ENCODE assay signal across 20 cellular contexts in genomic region chrX:51878056-51878455, GRCh38. TPM values are rescaled to one million over a fixed set of nuclear protein-coding genes. Genes with fewer than 3 reads are reported as not detected.
DNase-seq lines count a peak whose midpoint lies in the region; ATAC-seq, FAIRE-seq and TF ChIP-seq lines count a peak whose summit lies in the region.
"Had no signal": no experiment of that assay in that cellular context is flagged by ENCODE, and none has a peak within 500 bp of the region (broad histone marks: within the 10 kb centered on the region; RNA-seq: fewer than 3 reads in every experiment).

No MANE protein-coding gene starts in this region.

- H4K20me1 ChIP-seq in endothelial cell of umbilical vein (replicated peaks; ENCODE audit: control insufficient read depth, extremely low read depth, insufficient read depth, low read length) = no peaks in the 10 kb centered on the region
- H4K20me1 ChIP-seq: BLaER1 had no signal

- H3K36me3 Mint-ChIP-seq in activated CD8-positive, alpha-beta T cell treated with anti-CD3 and anti-CD28 coated beads, Interleukin-2, amount 10 ng/mL, durations not matched to agents 7 days and 5 days (ENCODE audit: low read depth) = peaks cover 4% of the 10 kb centered on the region

- no peaks in the 10 kb centered on the region for H3K9me3 Mint-ChIP-seq in activated CD8-positive, alpha-beta T cell treated with anti-CD3 and anti-CD28 coated beads, Interleukin-2, amount 10 ng/mL, durations not matched to agents 7 days and 5 days (ENCODE audit: insufficient read depth)
- H3K9me3 Mint-ChIP-seq: CD8-positive, alpha-beta T cell; GM23338 had no signal

- H3K36me3 ChIP-seq in endothelial cell of umbilical vein (ENCODE audit: control insufficient read depth in 2 of 2, extremely low read depth in 1 of 2, insufficient read depth in 2 of 2, low read length in 2 of 2) = no peaks in the 10 kb centered on the region
- H3K36me3 ChIP-seq: BLaER1 had no signal

- no TSS peak for BruUV-seq in endothelial cell of umbilical vein (replicated peaks; lab: Mats Ljungman, UMichigan)

- dilution Hi-C loops in endothelial cell of umbilical vein (cut with MboI; ENCODE audit: extremely low pct_ligation_motif_present, low sequenced_read_pairs) = no loop called here

- no peak overlapping the region for H3K4me3 ChIP-seq in endothelial cell of umbilical vein (replicated peaks in 1 of 3; ENCODE audit: insufficient read depth in 1 of 3, low read depth in 1 of 3, low read length in 3 of 3)
- H3K4me3 ChIP-seq: BLaER1, GM23338 had no signal

- no peaks in the 10 kb centered on the region for H3K4me1 ChIP-seq in endothelial cell of umbilical vein (ENCODE audit: control insufficient read depth, extremely low read depth, insufficient read depth, low read length)
- H3K4me1 ChIP-seq: BLaER1 had no signal

- no peaks in the 10 kb centered on the region for H3K27me3 ChIP-seq in endothelial cell of umbilical vein (ENCODE audit: control insufficient read depth in 2 of 2, insufficient read depth in 2 of 2, low read length in 2 of 2)

- no peaks in the 10 kb centered on the region for H3K4me1 Mint-ChIP-seq in activated CD8-positive, alpha-beta T cell treated with anti-CD3 and anti-CD28 coated beads, Interleukin-2, amount 10 ng/mL, durations not matched to agents 7 days and 5 days (ENCODE audit: low read depth)

- no peak overlapping the region for H3K9ac ChIP-seq in endothelial cell of umbilical vein (replicated peaks; ENCODE audit: extremely low read depth, insufficient read depth, low read length)
- H3K9ac ChIP-seq: BLaER1 had no signal

- H3K9me3 ChIP-seq in endothelial cell of umbilical vein (replicated peaks; ENCODE audit: control insufficient read depth, insufficient read depth, low read length) = no peaks in the 10 kb centered on the region
- H3K9me3 ChIP-seq: BLaER1, Caco-2 had no signal

- POLR2A ChIA-PET in endothelial cell of umbilical vein (lab: Charles Lee) = no interaction called here
- POLR2A ChIA-PET in activated CD8-positive, alpha-beta T cell treated with anti-CD3 and anti-CD28 coated beads, Interleukin-2, amount 10 ng/mL, durations not matched to agents 7 days and 5 days (lab: Charles Lee) = no interaction called here

- no peak overlapping the region for H3K27ac Mint-ChIP-seq in activated CD8-positive, alpha-beta T cell treated with anti-CD3 and anti-CD28 coated beads, Interleukin-2, amount 10 ng/mL, durations not matched to agents 7 days and 5 days
- H3K27ac Mint-ChIP-seq: B cell; CD4-positive, CD25-positive, alpha-beta regulatory T cell; CD8-positive, alpha-beta T cell; GM23338; H9 had no signal

- no peaks in the 10 kb centered on the region for H3K9me1 ChIP-seq in endothelial cell of umbilical vein (replicated peaks; ENCODE audit: control insufficient read depth, extremely low read depth, insufficient read depth, low read length)

- TF ChIP-seq POLR2A in endothelial cell of umbilical vein (IDR thresholded peaks at IDR 0.05; ENCODE audit: low read depth, low read length) = no peak

- no peak overlapping the region for H3K27ac ChIP-seq in endothelial cell of umbilical vein (ENCODE audit: insufficient read depth, low read depth, low read length)
- H3K27ac ChIP-seq: 22Rv1, BLaER1, C4-2B had no signal

- DNase-seq in NCI-H82 (lab: John Stamatoyannopoulos, UW) (peak; percentile 11), NCI-H82 treated with DMSO at 0.1 percent for 48 hours (lab: John Stamatoyannopoulos, UW; ENCODE audit: unreplicated experiment) (no peak), endothelial cell of umbilical vein (ENCODE audit: low read depth, low spot score) (no peak), renal cortical epithelial cell (ENCODE audit: low read depth) (peak; percentile 21)
- DNase-seq in activated CD8-positive, alpha-beta T cell treated with anti-CD3 and anti-CD28 coated beads, Interleukin-2, amount 10 ng/mL, durations not matched to agents 7 days and 5 days = no peak
- DNase-seq: Caco-2; CD4-positive, CD25-positive, alpha-beta regulatory T cell; CD8-positive, alpha-beta T cell; DMS153; DND-41; H9 had no signal

- no peaks in the 10 kb centered on the region for H3K27me3 Mint-ChIP-seq in activated CD8-positive, alpha-beta T cell treated with anti-CD3 and anti-CD28 coated beads, Interleukin-2, amount 10 ng/mL, durations not matched to agents 7 days and 5 days (ENCODE audit: low read depth)
- H3K27me3 Mint-ChIP-seq: B cell; CD4-positive, CD25-positive, alpha-beta regulatory T cell had no signal

- H3K79me2 ChIP-seq in endothelial cell of umbilical vein (ENCODE audit: control insufficient read depth, insufficient read depth, low read length) = no peaks in the 10 kb centered on the region

- H3K4me3 Mint-ChIP-seq in activated CD8-positive, alpha-beta T cell treated with anti-CD3 and anti-CD28 coated beads, Interleukin-2, amount 10 ng/mL, durations not matched to agents 7 days and 5 days = no peak overlapping the region
- H3K4me3 Mint-ChIP-seq: B cell; CD4-positive, CD25-positive, alpha-beta regulatory T cell; CD8-positive, alpha-beta T cell; GM23338; H9 had no signal

- CTCF ChIA-PET in endothelial cell of umbilical vein (lab: Charles Lee) = no interaction called here
- CTCF ChIA-PET in activated CD8-positive, alpha-beta T cell treated with anti-CD3 and anti-CD28 coated beads, Interleukin-2, amount 10 ng/mL, durations not matched to agents 7 days and 5 days (lab: Charles Lee) = interaction anchor here (0.9 kb wide), 1 partner anchor 17 kb away, joined by 3 read pairs; no protein-coding TSS in a partner anchor

- H2AFZ ChIP-seq in endothelial cell of umbilical vein (ENCODE audit: low read depth, low read length) = no peak overlapping the region
- H2AFZ ChIP-seq: GM23338 had no signal

- no peak for TF ChIP-seq CTCF in endothelial cell of umbilical vein (IDR thresholded peaks at IDR 0.05; ENCODE audit: extremely low read depth in 1 of 2, insufficient read depth in 1 of 2, low read depth in 1 of 2, low read length in 2 of 2)

- ATAC-seq in HG03457 (IDR thresholded peaks at IDR 0.05; ENCODE audit: unreplicated experiment) = no peak
- ATAC-seq in activated CD8-positive, alpha-beta T cell treated with anti-CD3 and anti-CD28 coated beads, Interleukin-2, amount 10 ng/mL, durations not matched to agents 7 days and 5 days = no peak
- ATAC-seq: CD8-positive, alpha-beta T cell; GM23338; HCT116 had no signal

- peak; percentile 35 for FAIRE-seq in endothelial cell of umbilical vein (lab: Jason Lieb, UNC)
- FAIRE-seq: A204.1, GM12892 had no signal

- H3K4me2 ChIP-seq in endothelial cell of umbilical vein (ENCODE audit: insufficient read depth, low read length) = no peak overlapping the region
- H3K4me2 ChIP-seq: BLaER1, GM23338 had no signal

- intact Hi-C loops in endothelial cell of umbilical vein (cut with micrococcal nuclease) = no loop called here

TF ChIP-seq in endothelial cell of umbilical vein, 7 proteins besides CTCF, POLR2A, EP300 and RAD21:
- TF ChIP-seq GATA2 (IDR thresholded peaks at IDR 0.05; ENCODE audit: insufficient read depth, insufficient read length, low read depth, low read length) (no peak), JUN (IDR thresholded peaks at IDR 0.05; ENCODE audit: borderline replicate concordance, insufficient read depth, insufficient read length, low read depth) (no peak)

RNA-seq across cellular contexts. Expression of gene MAGED1, which starts 15.4 kb away (rescaled TPM):
- total RNA-seq in endothelial cell of umbilical vein = 192 and 207 TPM in 2 replicates
- polyA plus RNA-seq in endothelial cell of umbilical vein = 190 and 198 TPM in 2 replicates
- polyA plus RNA-seq in endothelial cell of umbilical vein (2011; cell fraction: cytosol; rRNA removed) = 174 and 181 TPM in 2 replicates
- 161 and 165 TPM in 2 replicates for polyA plus RNA-seq in endothelial cell of umbilical vein (2011; cell fraction: nucleus; rRNA removed)
- 210 and 229 TPM in 2 replicates for polyA plus RNA-seq in endothelial cell of umbilical vein (2012)
- polyA minus RNA-seq in endothelial cell of umbilical vein = 131 and 179 TPM in 2 replicates
- not detected for polyA minus RNA-seq in endothelial cell of umbilical vein (2011; cell fraction: cytosol; rRNA and poly(A)+ RNA removed)
- 46.4 and 67.7 TPM in 2 replicates for polyA minus RNA-seq in endothelial cell of umbilical vein (2011; cell fraction: nucleus; rRNA and poly(A)+ RNA removed)
- 61.8 and 148 TPM in 2 replicates for total RNA-seq in renal cortical epithelial cell
- total RNA-seq in activated CD8-positive, alpha-beta T cell treated with anti-CD3 and anti-CD28 coated beads, Interleukin-2, amount 10 ng/mL, durations not matched to agents 7 days and 5 days = 10 to 100 TPM; 42.6 to 45.0 TPM

Comparison
In these comparisons a context has a peak if more than half of its experiments do, and no peak if none do; other contexts are left out.
1. DNase-seq: peak in NCI-H82 (single experiment) and renal cortical epithelial cell (single experiment); none in NCI-H82 treated with DMSO at 0.1 percent for 48 hours (single experiment), endothelial cell of umbilical vein (single experiment) and activated CD8-positive, alpha-beta T cell treated with anti-CD3 and anti-CD28 coated beads, Interleukin-2, amount 10 ng/mL, durations not matched to agents 7 days and 5 days (single experiment).